9 cellular contexts compared by ENCODE assay signal in genomic region chr1:153260980-153261792, GRCh38. TPM values are rescaled to one million over a fixed set of nuclear protein-coding genes. Genes with fewer than 3 reads are reported as not detected.
DNase-seq lines count a peak whose midpoint lies in the region; ATAC-seq lines count a peak whose summit lies in the region.
"Had no signal": no experiment of that assay in that cellular context is flagged by ENCODE, and none has a peak within 500 bp of the region (broad histone marks: within the 10 kb centered on the region; RNA-seq: fewer than 3 reads in every experiment).

No MANE protein-coding gene starts in this region.

- H3K9ac ChIP-seq in BLaER1 treated with 17β-estradiol and CSF1 and Interleukin-3, amounts not matched to agents 10 nM and 100 nM: peak overlapping the region; percentile 46 to 72 (median 67); a peak in 21 of 22 replicates

- DNase-seq in MG63 (peak; percentile 56), iPS DF 6.9 (ENCODE audit: low read depth, low spot score) (no peak), NCI-H510A (lab: John Stamatoyannopoulos, UW) (no peak), hepatic stellate cell (ENCODE audit: low spot score) (no peak)
- DNase-seq in activated naive CD8-positive, alpha-beta T cell treated with anti-CD3 and anti-CD28 coated beads for 36 hours: peak; percentile 14
- DNase-seq in stimulated activated CD4-positive, alpha-beta T cell treated with anti-CD3 and anti-CD28 coated beads, Interleukin-4, amount 100 ng/mL, for 1 hour: peak; percentile 32

- peak overlapping the region; percentile 90 to 100 (median 99) for H3K4me2 ChIP-seq in BLaER1 treated with 17β-estradiol and CSF1 and Interleukin-3, amounts not matched to agents 10 nM and 100 nM

- peaks cover 0 to 25% (median 3%) of the 10 kb centered on the region in 11 experiments; a peak in 6 of 22 replicates for H4K20me1 ChIP-seq in BLaER1 treated with 17β-estradiol and CSF1 and Interleukin-3, amounts not matched to agents 10 nM and 100 nM

- peak overlapping the region; percentile 57 to 74 (median 64) for H3K4me3 ChIP-seq in BLaER1 treated with 17β-estradiol and CSF1 and Interleukin-3, amounts not matched to agents 10 nM and 100 nM
- H3K4me3 ChIP-seq in MG63 (peak overlapping the region; percentile 27), iPS DF 6.9 (ENCODE audit: low read length) (peak overlapping the region; percentile 45; the same call in 1 of the 2 replicates)

- no CpG with 5 or more reads among the region's 105 CpGs for WGBS in iPS DF 6.9 (ENCODE audit: insufficient coverage, insufficient read length)

- H3K27ac ChIP-seq in BLaER1 treated with 17β-estradiol and CSF1 and Interleukin-3, amounts not matched to agents 10 nM and 100 nM: peak overlapping the region in 9 of 11 experiments; percentile 8 to 52 (median 38); a peak in 13 of 22 replicates
- H3K27ac ChIP-seq in iPS DF 6.9 (ENCODE audit: low read length): no peak overlapping the region

- H3K4me3 Mint-ChIP-seq in activated naive CD8-positive, alpha-beta T cell treated with anti-CD3 and anti-CD28 coated beads for 36 hours: peak overlapping the region; percentile 60

- H3K4me1 Mint-ChIP-seq in activated naive CD8-positive, alpha-beta T cell treated with anti-CD3 and anti-CD28 coated beads for 36 hours: peaks cover 25% of the 10 kb centered on the region

- ATAC-seq in GM18867 (IDR thresholded peaks at IDR 0.05; ENCODE audit: unreplicated experiment): no peak
- ATAC-seq: HCT116 had no signal

- H3K27ac Mint-ChIP-seq in activated naive CD8-positive, alpha-beta T cell treated with anti-CD3 and anti-CD28 coated beads for 36 hours: no peak overlapping the region

- H3K27me3 ChIP-seq in BLaER1 treated with 17β-estradiol and CSF1 and Interleukin-3, amounts not matched to agents 10 nM and 100 nM: peaks cover 31 to 62% (median 55%) of the 10 kb centered on the region in 11 experiments
- H3K27me3 ChIP-seq in MG63: peaks cover 39% of the 10 kb centered on the region
- H3K27me3 ChIP-seq in iPS DF 6.9 (ENCODE audit: control insufficient read depth, insufficient read depth, low read length): peaks cover 25% of the 10 kb centered on the region

- H3K27me3 Mint-ChIP-seq in activated naive CD8-positive, alpha-beta T cell treated with anti-CD3 and anti-CD28 coated beads for 36 hours: peaks cover 54% of the 10 kb centered on the region

- no peaks in the 10 kb centered on the region for H3K9me3 Mint-ChIP-seq in activated naive CD8-positive, alpha-beta T cell treated with anti-CD3 and anti-CD28 coated beads for 36 hours

- peaks cover 0 to 8% (median 0%) of the 10 kb centered on the region in 11 experiments; a peak in 2 of 22 replicates for H3K9me3 ChIP-seq in BLaER1 treated with 17β-estradiol and CSF1 and Interleukin-3, amounts not matched to agents 10 nM and 100 nM (replicated peaks in 1 of 11)
- no peaks in the 10 kb centered on the region for H3K9me3 ChIP-seq in MG63
- no peaks in the 10 kb centered on the region for H3K9me3 ChIP-seq in iPS DF 6.9 (ENCODE audit: control insufficient read depth, insufficient read depth, low read length)

- no peaks in the 10 kb centered on the region for H3K36me3 Mint-ChIP-seq in activated naive CD8-positive, alpha-beta T cell treated with anti-CD3 and anti-CD28 coated beads for 36 hours

- peaks cover 31 to 43% (median 37%) of the 10 kb centered on the region in 10 experiments for H3K4me1 ChIP-seq in BLaER1 treated with 17β-estradiol and CSF1 and Interleukin-3, amounts not matched to agents 10 nM and 100 nM
- H3K4me1 ChIP-seq in iPS DF 6.9 (ENCODE audit: control insufficient read depth, insufficient read depth, low read length): 0 out of 2 replicates have a peak, but pooled peaks cover 1% of the 10 kb centered on the region

- H3K36me3 ChIP-seq in BLaER1 treated with 17β-estradiol and CSF1 and Interleukin-3, amounts not matched to agents 10 nM and 100 nM: no peaks in the 10 kb centered on the region
- H3K36me3 ChIP-seq in MG63: no peaks in the 10 kb centered on the region
- H3K36me3 ChIP-seq in iPS DF 6.9 (ENCODE audit: control insufficient read depth, insufficient read depth, low read length): no peaks in the 10 kb centered on the region

RNA-seq across cellular contexts. Expression of gene LORICRIN, which starts 1.7 kb away (rescaled TPM):
- not detected in 2 replicates for total RNA-seq in MG63 (2014; rRNA removed; shearing (Covaris generic); ENCODE audit: low replicate concordance)
- total RNA-seq in activated naive CD8-positive, alpha-beta T cell treated with anti-CD3 and anti-CD28 coated beads for 36 hours: not detected

RNA-seq across cellular contexts. Expression of gene PRR9, which starts 43.8 kb away (rescaled TPM):
- 0.07 and 1.0 TPM in 2 replicates for total RNA-seq in MG63 (2014; rRNA removed; shearing (Covaris generic); ENCODE audit: low replicate concordance)
- total RNA-seq in activated naive CD8-positive, alpha-beta T cell treated with anti-CD3 and anti-CD28 coated beads for 36 hours: not detected

RNA-seq across cellular contexts. Expression of gene PGLYRP3, which starts 51.6 kb away (rescaled TPM):
- not detected in 2 replicates for total RNA-seq in MG63 (2014; rRNA removed; shearing (Covaris generic); ENCODE audit: low replicate concordance)
- not detected for total RNA-seq in activated naive CD8-positive, alpha-beta T cell treated with anti-CD3 and anti-CD28 coated beads for 36 hours

RNA-seq across cellular contexts. Expression of gene LELP1, which starts 58.0 kb away (rescaled TPM):
- total RNA-seq in MG63 (2014; rRNA removed; shearing (Covaris generic); ENCODE audit: low replicate concordance): not detected in 2 replicates
- not detected for total RNA-seq in activated naive CD8-positive, alpha-beta T cell treated with anti-CD3 and anti-CD28 coated beads for 36 hours

Comparison
In these comparisons a context has a peak if more than half of its experiments do, and no peak if none do; other contexts are left out.
1. DNase-seq: peak in MG63 (single experiment), activated naive CD8-positive, alpha-beta T cell treated with anti-CD3 and anti-CD28 coated beads for 36 hours (single experiment) and stimulated activated CD4-positive, alpha-beta T cell treated with anti-CD3 and anti-CD28 coated beads, Interleukin-4, amount 100 ng/mL, for 1 hour (single experiment); none in iPS DF 6.9 (single experiment), NCI-H510A (single experiment) and hepatic stellate cell (single experiment).
2. Peak in every context shown above with its lines, with median percentiles within 50 percentile points of each other: H3K4me3 ChIP-seq.